ENCODE assay signal across 1 cellular context in genomic region chr7:51021906-51022570, GRCh38.
TF ChIP-seq lines count a peak whose summit lies in the region.

No MANE protein-coding gene starts in this region.

TF ChIP-seq in IMR-90, 13 proteins besides CTCF, POLR2A, EP300 and RAD21:
- no peak for TF ChIP-seq ELK1 (IDR thresholded peaks at IDR 0.05; ENCODE audit: borderline replicate concordance, low read depth, low read length)
